16 cellular contexts compared by ENCODE assay signal in the genomic region with DNA sequence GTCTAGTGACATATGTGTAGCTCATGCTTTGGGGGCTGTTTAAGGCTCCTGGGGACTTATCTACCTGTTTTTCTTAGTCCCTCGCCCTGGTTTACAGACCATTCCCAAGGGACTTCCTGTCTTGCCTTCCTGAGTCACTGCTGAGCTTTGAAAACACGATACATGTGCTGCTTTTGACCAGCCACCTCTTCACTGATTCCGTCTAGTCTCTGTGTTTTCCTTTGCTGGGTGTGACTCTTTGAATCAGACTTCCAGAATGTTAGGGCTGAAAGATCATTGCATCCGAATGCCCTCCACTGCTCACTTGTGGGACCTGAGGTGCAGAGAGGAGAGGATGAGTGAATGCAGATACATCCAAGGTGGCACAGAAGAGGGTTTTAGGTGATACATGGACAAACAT. TPM values are rescaled to one million over a fixed set of nuclear protein-coding genes. Genes with fewer than 3 reads are reported as not detected.
DNase-seq lines count a peak whose midpoint lies in the region; TF ChIP-seq lines count a peak whose summit lies in the region.
"Had no signal": no experiment of that assay in that cellular context is flagged by ENCODE, and none has a peak within 500 bp of the region (broad histone marks: within the 10 kb centered on the region; RNA-seq: fewer than 3 reads in every experiment).

No MANE protein-coding gene starts in this region.

- no peak overlapping the region for H3K4me3 Mint-ChIP-seq in activated naive CD8-positive, alpha-beta T cell treated with anti-CD3 and anti-CD28 coated beads for 36 hours
- H3K4me3 Mint-ChIP-seq: neural crest cell, T-helper 17 cell had no signal

- DNase-seq in HS-27A (ENCODE audit: low read depth) (peak; percentile 41), brain microvascular endothelial cell (peak; percentile 77), kidney glomerular epithelial cell (lab: John Stamatoyannopoulos, UW) (peak; percentile 98), COR-L47 (lab: John Stamatoyannopoulos, UW) (no peak), NCI-H2227 (lab: John Stamatoyannopoulos, UW; ENCODE audit: unreplicated experiment) (no peak), T-helper 1 cell (no peak)
- DNase-seq in activated naive CD8-positive, alpha-beta T cell treated with anti-CD3 and anti-CD28 coated beads for 36 hours = no peak
- DNase-seq: activated CD4-positive, alpha-beta T cell treated with anti-CD3 and anti-CD28 coated beads, Interleukin-2, amount 50 U/mL, for 1 hour; central memory CD4-positive, alpha-beta T cell; left ventricle myocardium superior; NCI-H2081 treated with DMSO at 0.1 percent for 48 hours; stimulated activated CD4-positive, alpha-beta T cell treated with anti-CD3 and anti-CD28 coated beads, Interleukin-12 subunit alpha, Interleukin-12 subunit beta, amount 100 ng/mL, for 4 hours; T-helper 17 cell had no signal

- H3K27me3 ChIP-seq in ACC112 (ENCODE audit: insufficient read depth, low read length) (no peaks in the 10 kb centered on the region), brain microvascular endothelial cell (replicated peaks) (no peaks in the 10 kb centered on the region)

- no peaks in the 10 kb centered on the region for H3K79me2 ChIP-seq in ACC112 (ENCODE audit: control insufficient read depth, insufficient read depth, low read length, unreplicated experiment)

- H3K4me1 Mint-ChIP-seq in activated naive CD8-positive, alpha-beta T cell treated with anti-CD3 and anti-CD28 coated beads for 36 hours = peaks cover 10% of the 10 kb centered on the region
- H3K4me1 Mint-ChIP-seq: T-helper 17 cell had no signal

- peaks cover 4% of the 10 kb centered on the region for H3K36me3 Mint-ChIP-seq in activated naive CD8-positive, alpha-beta T cell treated with anti-CD3 and anti-CD28 coated beads for 36 hours

- H3K4me3 ChIP-seq in ACC112 (ENCODE audit: low read depth, low read length) (no peak overlapping the region), brain microvascular endothelial cell (ENCODE audit: low read depth, low read length) (no peak overlapping the region)

- H3K27me3 Mint-ChIP-seq in activated naive CD8-positive, alpha-beta T cell treated with anti-CD3 and anti-CD28 coated beads for 36 hours = no peaks in the 10 kb centered on the region
- H3K27me3 Mint-ChIP-seq: T-helper 17 cell had no signal

- no peak overlapping the region for H2AFZ ChIP-seq in ACC112 (ENCODE audit: low read length, unreplicated experiment)

- peaks cover 37% of the 10 kb centered on the region for H3K4me1 ChIP-seq in ACC112 (ENCODE audit: control insufficient read depth, insufficient read depth, low read length, unreplicated experiment)

- no peak for TF ChIP-seq CTCF in brain microvascular endothelial cell (IDR thresholded peaks at IDR 0.05; ENCODE audit: low read depth, low read length, missing control alignments)

- in situ Hi-C loops in brain microvascular endothelial cell (cut with HindIII; ENCODE audit: low pct_ligation_motif_present, low sequenced_read_pairs) = no loop called here

- H3K36me3 ChIP-seq in ACC112 (ENCODE audit: insufficient read depth, low read length) = no peaks in the 10 kb centered on the region
- H3K36me3 ChIP-seq in brain microvascular endothelial cell (replicated peaks) = no peaks in the 10 kb centered on the region

- no peak overlapping the region for H3K27ac Mint-ChIP-seq in activated naive CD8-positive, alpha-beta T cell treated with anti-CD3 and anti-CD28 coated beads for 36 hours
- H3K27ac Mint-ChIP-seq: T-helper 17 cell had no signal

- H3K9me3 Mint-ChIP-seq in activated naive CD8-positive, alpha-beta T cell treated with anti-CD3 and anti-CD28 coated beads for 36 hours = peaks cover 22% of the 10 kb centered on the region

- peak overlapping the region; percentile 90 for H3K27ac ChIP-seq in ACC112 (ENCODE audit: low read depth, low read length)
- H3K27ac ChIP-seq in brain microvascular endothelial cell = peak overlapping the region; percentile 29
- H3K27ac ChIP-seq: KMS-11 had no signal

RNA-seq across cellular contexts. Expression of a gene that starts 35.3 kb away (rescaled TPM):
- total RNA-seq in activated naive CD8-positive, alpha-beta T cell treated with anti-CD3 and anti-CD28 coated beads for 36 hours = 1 to 10 TPM; 4.3 to 5.3 TPM

Comparison
In these comparisons a context has a peak if more than half of its experiments do, and no peak if none do; other contexts are left out.
1. DNase-seq: peak in HS-27A (single experiment), brain microvascular endothelial cell (single experiment) and kidney glomerular epithelial cell (single experiment); none in activated naive CD8-positive, alpha-beta T cell treated with anti-CD3 and anti-CD28 coated beads for 36 hours (single experiment), COR-L47 (single experiment), NCI-H2227 (single experiment) and T-helper 1 cell (0 of 5).